In the genomic region with DNA sequence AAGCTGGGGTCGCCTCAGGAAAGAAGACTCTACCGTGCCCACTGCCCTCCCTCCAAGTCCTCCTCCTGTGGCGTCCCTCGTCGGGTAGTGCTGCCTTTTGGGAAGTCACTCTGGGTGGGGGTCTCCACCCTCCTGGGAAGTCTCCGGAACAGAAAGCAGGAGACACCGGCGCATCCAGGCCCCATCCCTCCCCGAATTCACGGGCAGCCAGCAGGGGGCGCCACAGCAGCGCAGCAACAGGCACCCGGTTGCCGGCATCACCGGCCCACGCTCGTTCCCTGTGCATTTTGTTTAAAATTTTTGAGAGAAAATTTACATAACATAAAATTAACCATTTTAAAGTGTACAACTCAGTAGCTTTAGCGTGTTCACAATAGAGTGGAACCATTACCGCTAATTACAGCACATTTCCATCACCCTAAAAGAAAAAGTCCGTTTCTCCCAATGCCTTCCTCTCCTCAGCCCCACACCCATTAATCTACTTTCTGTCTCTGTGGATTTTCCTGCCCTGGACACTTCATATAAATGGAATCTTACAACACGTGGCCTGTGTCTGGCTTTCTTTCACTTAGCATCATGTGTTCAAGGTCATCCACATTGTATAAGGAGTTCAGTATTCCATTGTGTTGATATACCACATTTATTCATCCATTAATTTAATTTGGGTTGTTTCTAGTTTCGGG, we compare ENCODE assay signal across 8 cellular contexts.
DNase-seq lines count a peak whose midpoint lies in the region; ATAC-seq lines count a peak whose summit lies in the region.

No MANE protein-coding gene starts in this region.

- no peak overlapping the region for H3K4me3 ChIP-seq in SJSA1

- H3K27ac ChIP-seq in SJSA1 = no peak overlapping the region

- in situ Hi-C loops in T47D (cut with HindIII; ENCODE audit: low pct_unique_long_range_greater_than_20kb, low sequenced_read_pairs) = no loop called here

- no peaks in the 10 kb centered on the region for H3K36me3 ChIP-seq in SJSA1

- H3K27me3 ChIP-seq in SJSA1 (replicated peaks) = no peaks in the 10 kb centered on the region

- peak; percentile 6 to 29 for DNase-seq in NOMO-1 (lab: John Stamatoyannopoulos, UW; ENCODE audit: unreplicated experiment in 2 of 2)
- DNase-seq in NOMO-1 treated with dmso at 0.1 percent for 144 hours (lab: John Stamatoyannopoulos, UW; ENCODE audit: unreplicated experiment) = no peak
- peak; percentile 47 to 63 for DNase-seq in SJSA1 (ENCODE audit: low read depth in 1 of 2, low spot score in 2 of 2)
- DNase-seq in T47D (ENCODE audit: low read depth in 1 of 2, low spot score in 1 of 2) = peak; percentile 41 to 63
- DNase-seq in left lobe of liver (ENCODE audit: low spot score) = peak; percentile 64
- peak; percentile 57 to 65 for DNase-seq in stimulated activated CD8-positive, alpha-beta memory T cell treated with anti-CD3 and anti-CD28 coated beads, Interleukin-2, amount 100 ng/mL, for 48 hours (ENCODE audit: low read depth in 2 of 2)
- DNase-seq in NCI-H1436 (lab: John Stamatoyannopoulos, UW) = no peak

- H3K4me1 ChIP-seq in SJSA1 (replicated peaks) = peaks cover 10% of the 10 kb centered on the region

- no peaks in the 10 kb centered on the region for H3K9me3 ChIP-seq in SJSA1 (replicated peaks)

- ATAC-seq in left lobe of liver = peak; percentile 86
- no peak for ATAC-seq in GM21723 (IDR thresholded peaks at IDR 0.05; ENCODE audit: unreplicated experiment)

Comparison
In these comparisons a context has a peak if more than half of its experiments do, and no peak if none do; other contexts are left out.
1. DNase-seq: peak in NOMO-1 (2 of 2), SJSA1 (2 of 2), T47D (2 of 2), left lobe of liver (single experiment) and stimulated activated CD8-positive, alpha-beta memory T cell treated with anti-CD3 and anti-CD28 coated beads, Interleukin-2, amount 100 ng/mL, for 48 hours (2 of 2); none in NOMO-1 treated with dmso at 0.1 percent for 144 hours (single experiment) and NCI-H1436 (single experiment).